30 cellular contexts compared by ENCODE assay signal in the genomic region with DNA sequence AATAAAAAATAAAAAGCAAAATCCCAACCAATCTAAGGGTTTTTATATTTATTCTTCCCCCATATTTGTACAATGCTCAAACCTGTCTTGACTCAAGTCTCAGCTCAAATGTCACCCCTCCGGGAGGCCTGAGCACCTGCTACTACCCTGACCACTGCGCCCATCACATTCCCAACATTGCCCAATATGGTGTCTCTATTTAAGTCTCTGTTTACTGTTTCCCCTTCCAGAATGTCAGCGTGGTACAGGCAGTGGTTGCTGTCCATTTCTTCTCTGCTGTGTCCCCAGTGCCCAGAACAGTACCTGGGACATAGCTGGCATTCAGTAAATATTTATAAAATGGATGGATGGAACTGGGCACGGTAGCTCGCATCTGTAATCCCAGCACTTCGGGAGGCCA. TPM values are rescaled to one million over a fixed set of nuclear protein-coding genes. Genes with fewer than 3 reads are reported as not detected.
"Had no signal": no experiment of that assay in that cellular context is flagged by ENCODE, and none has a peak within 500 bp of the region (broad histone marks: within the 10 kb centered on the region; RNA-seq: fewer than 3 reads in every experiment).

No MANE protein-coding gene starts in this region.

- H3K27ac Mint-ChIP-seq: activated CD4-positive, alpha-beta memory T cell treated with anti-CD3 and anti-CD28 coated beads for 36 hours; activated CD4-positive, alpha-beta T cell treated with anti-CD3 and anti-CD28 coated beads for 36 hours; activated CD4-positive, alpha-beta T cell treated with anti-CD3 and anti-CD28 coated beads, Interleukin-2, amount 10 ng/mL, durations not matched to agents 24 days and 14 days; activated CD8-positive, alpha-beta memory T cell treated with anti-CD3 and anti-CD28 coated beads, Interleukin-2, amount 10 ng/mL, durations not matched to agents 7 days and 5 days; activated CD8-positive, alpha-beta T cell treated with anti-CD3 and anti-CD28 coated beads, Interleukin-2, amount 10 ng/mL, durations not matched to agents 7 days and 5 days; activated naive CD4-positive, alpha-beta T cell treated with anti-CD3 and anti-CD28 coated beads for 36 hours; activated naive CD4-positive, alpha-beta T cell treated with anti-CD3 and anti-CD28 coated beads, Interleukin-2, amount 50 U/mL, for 24 hours; activated naive CD8-positive, alpha-beta T cell treated with anti-CD3 and anti-CD28 coated beads for 36 hours; activated naive CD8-positive, alpha-beta T cell treated with anti-CD3 and anti-CD28 coated beads, Interleukin-2, amount 50 U/mL, for 24 hours; activated T-helper 1 cell treated with anti-CD3 and anti-CD28 coated beads, Interleukin-12 subunit alpha, Interleukin-12 subunit beta, Interleukin-2, Interleukin-4 antibody, amounts not matched to agents 30 ng/mL and 10 ng/mL and 1 ng/mL, durations not matched to agents 14 hours and 24 hours and 36 hours; activated T-helper 2 cell treated with anti-CD3 and anti-CD28 coated beads, Interferon-gamma antibody, Interleukin-2, Interleukin-4, amounts not matched to agents 10 μg/mL and 5 μg/mL and 100 μg/mL, durations not matched to agents 14 hours and 24 hours and 36 hours; T-helper 17 cell; T-helper 2 cell treated with Interferon-gamma antibody and Interleukin-4, amounts not matched to agents 5 μg/mL and 100 μg/mL, for 36 hours had no signal

- H3K9me3 Mint-ChIP-seq: activated CD4-positive, alpha-beta memory T cell treated with anti-CD3 and anti-CD28 coated beads for 36 hours; activated CD4-positive, alpha-beta T cell treated with anti-CD3 and anti-CD28 coated beads, Interleukin-2, amount 10 ng/mL, durations not matched to agents 24 days and 14 days; activated naive CD4-positive, alpha-beta T cell treated with anti-CD3 and anti-CD28 coated beads for 36 hours; activated naive CD4-positive, alpha-beta T cell treated with anti-CD3 and anti-CD28 coated beads, Interleukin-2, amount 50 U/mL, for 24 hours; activated naive CD8-positive, alpha-beta T cell treated with anti-CD3 and anti-CD28 coated beads for 36 hours; activated naive CD8-positive, alpha-beta T cell treated with anti-CD3 and anti-CD28 coated beads, Interleukin-2, amount 50 U/mL, for 24 hours; activated T-helper 1 cell treated with anti-CD3 and anti-CD28 coated beads, Interleukin-12 subunit alpha, Interleukin-12 subunit beta, Interleukin-2, Interleukin-4 antibody, amounts not matched to agents 30 ng/mL and 10 ng/mL and 1 ng/mL, durations not matched to agents 14 hours and 24 hours and 36 hours; activated T-helper 2 cell treated with anti-CD3 and anti-CD28 coated beads, Interferon-gamma antibody, Interleukin-2, Interleukin-4, amounts not matched to agents 10 μg/mL and 5 μg/mL and 100 μg/mL, durations not matched to agents 14 hours and 24 hours and 36 hours; T-helper 2 cell treated with Interferon-gamma antibody and Interleukin-4, amounts not matched to agents 5 μg/mL and 100 μg/mL, for 36 hours had no signal

- DNase-seq: activated CD4-positive, alpha-beta memory T cell treated with anti-CD3 and anti-CD28 coated beads for 36 hours; activated CD4-positive, alpha-beta T cell treated with anti-CD3 and anti-CD28 coated beads for 36 hours; activated CD4-positive, alpha-beta T cell treated with anti-CD3 and anti-CD28 coated beads, Interleukin-2, amount 10 ng/mL, durations not matched to agents 24 days and 14 days; activated CD4-positive, CD25-positive, alpha-beta regulatory T cell; activated CD4-positive, CD25-positive, alpha-beta regulatory T cell treated with anti-CD3 and anti-CD28 coated beads, Interleukin-2, amount 50 U/mL, for 72 hours; activated CD8-positive, alpha-beta memory T cell treated with anti-CD3 and anti-CD28 coated beads, Interleukin-2, amount 10 ng/mL, durations not matched to agents 7 days and 5 days; activated CD8-positive, alpha-beta memory T cell treated with anti-CD3 and anti-CD28 coated beads, Interleukin-2, amount 50 U/mL, for 4 hours; activated CD8-positive, alpha-beta T cell treated with anti-CD3 and anti-CD28 coated beads, Interleukin-2, amount 10 ng/mL, durations not matched to agents 7 days and 5 days; activated naive CD4-positive, alpha-beta T cell treated with anti-CD3 and anti-CD28 coated beads for 36 hours; activated naive CD8-positive, alpha-beta T cell treated with anti-CD3 and anti-CD28 coated beads for 36 hours; activated naive CD8-positive, alpha-beta T cell treated with anti-CD3 and anti-CD28 coated beads, Interleukin-2, amount 50 U/mL, for 24 hours; activated T-cell treated with anti-CD3 and anti-CD28 coated beads, Interleukin-2, amount 50 U/mL, for 1 hour; activated T-cell treated with anti-CD3 and anti-CD28 coated beads, Interleukin-2, amount 50 U/mL, for 48 hours; adrenal gland; amygdala; body of pancreas; caudate nucleus; colonic mucosa; effector CD8-positive, alpha-beta T cell; foreskin fibroblast; glutamatergic neuron; T-helper 1 cell; T-helper 17 cell; T1000 had no signal

- H3K36me3 ChIP-seq: adrenal gland, colonic mucosa, heart left ventricle had no signal

- H3K27me3 ChIP-seq: adrenal gland, body of pancreas, colonic mucosa, heart left ventricle had no signal

- ATAC-seq: activated CD4-positive, alpha-beta T cell treated with anti-CD3 and anti-CD28 coated beads for 36 hours; activated CD8-positive, alpha-beta memory T cell treated with anti-CD3 and anti-CD28 coated beads, Interleukin-2, amount 10 ng/mL, durations not matched to agents 7 days and 5 days; activated CD8-positive, alpha-beta T cell treated with anti-CD3 and anti-CD28 coated beads, Interleukin-2, amount 10 ng/mL, durations not matched to agents 7 days and 5 days; activated naive CD8-positive, alpha-beta T cell treated with anti-CD3 and anti-CD28 coated beads, Interleukin-2, amount 50 U/mL, for 24 hours; body of pancreas; heart left ventricle; T-helper 17 cell had no signal

- H3K4me3 Mint-ChIP-seq: activated CD4-positive, alpha-beta memory T cell treated with anti-CD3 and anti-CD28 coated beads for 36 hours; activated CD4-positive, alpha-beta T cell treated with anti-CD3 and anti-CD28 coated beads for 36 hours; activated CD4-positive, alpha-beta T cell treated with anti-CD3 and anti-CD28 coated beads, Interleukin-2, amount 10 ng/mL, durations not matched to agents 24 days and 14 days; activated CD8-positive, alpha-beta memory T cell treated with anti-CD3 and anti-CD28 coated beads, Interleukin-2, amount 10 ng/mL, durations not matched to agents 7 days and 5 days; activated CD8-positive, alpha-beta T cell treated with anti-CD3 and anti-CD28 coated beads, Interleukin-2, amount 10 ng/mL, durations not matched to agents 7 days and 5 days; activated naive CD4-positive, alpha-beta T cell treated with anti-CD3 and anti-CD28 coated beads for 36 hours; activated naive CD4-positive, alpha-beta T cell treated with anti-CD3 and anti-CD28 coated beads, Interleukin-2, amount 50 U/mL, for 24 hours; activated naive CD8-positive, alpha-beta T cell treated with anti-CD3 and anti-CD28 coated beads for 36 hours; activated naive CD8-positive, alpha-beta T cell treated with anti-CD3 and anti-CD28 coated beads, Interleukin-2, amount 50 U/mL, for 24 hours; activated T-helper 1 cell treated with anti-CD3 and anti-CD28 coated beads, Interleukin-12 subunit alpha, Interleukin-12 subunit beta, Interleukin-2, Interleukin-4 antibody, amounts not matched to agents 30 ng/mL and 10 ng/mL and 1 ng/mL, durations not matched to agents 14 hours and 24 hours and 36 hours; T-helper 17 cell; T-helper 2 cell treated with Interferon-gamma antibody and Interleukin-4, amounts not matched to agents 5 μg/mL and 100 μg/mL, for 36 hours had no signal

- H3K36me3 Mint-ChIP-seq: activated CD4-positive, alpha-beta memory T cell treated with anti-CD3 and anti-CD28 coated beads for 36 hours; activated CD8-positive, alpha-beta memory T cell treated with anti-CD3 and anti-CD28 coated beads, Interleukin-2, amount 10 ng/mL, durations not matched to agents 7 days and 5 days; activated naive CD4-positive, alpha-beta T cell treated with anti-CD3 and anti-CD28 coated beads, Interleukin-2, amount 50 U/mL, for 24 hours; activated naive CD8-positive, alpha-beta T cell treated with anti-CD3 and anti-CD28 coated beads for 36 hours had no signal

- H3K27ac ChIP-seq: adrenal gland, body of pancreas, colonic mucosa, epithelial cell of prostate, heart left ventricle had no signal

- H3K9me3 ChIP-seq: adrenal gland, body of pancreas, colonic mucosa, heart left ventricle had no signal

- H3K4me3 ChIP-seq: adrenal gland, body of pancreas, colonic mucosa, heart left ventricle had no signal

RNA-seq across cellular contexts. Expression of gene PLPP7, which starts 57.0 kb away (rescaled TPM):
- total RNA-seq: activated CD4-positive, alpha-beta memory T cell treated with anti-CD3 and anti-CD28 coated beads for 36 hours; activated CD4-positive, alpha-beta T cell treated with anti-CD3 and anti-CD28 coated beads, Interleukin-2, amount 10 ng/mL, durations not matched to agents 24 days and 14 days; activated CD8-positive, alpha-beta memory T cell treated with anti-CD3 and anti-CD28 coated beads, Interleukin-2, amount 10 ng/mL, durations not matched to agents 7 days and 5 days; activated T-helper 1 cell treated with anti-CD3 and anti-CD28 coated beads, Interleukin-12 subunit alpha, Interleukin-12 subunit beta, Interleukin-2, Interleukin-4 antibody, amounts not matched to agents 30 ng/mL and 10 ng/mL and 1 ng/mL, durations not matched to agents 14 hours and 24 hours and 36 hours; activated T-helper 2 cell treated with anti-CD3 and anti-CD28 coated beads, Interferon-gamma antibody, Interleukin-2, Interleukin-4, amounts not matched to agents 10 μg/mL and 5 μg/mL and 100 μg/mL, durations not matched to agents 14 hours and 24 hours and 36 hours had no signal
